In genomic region chr2:8413589-8414135, GRCh38 we compare ENCODE assay signal across 1 cellular context.
TF ChIP-seq lines count a peak whose summit lies in the region.

No MANE protein-coding gene starts in this region.

TF ChIP-seq in SK-N-SH, 30 proteins besides CTCF, POLR2A, EP300 and RAD21 (continued from another document):
- TF ChIP-seq, protein P1, sequence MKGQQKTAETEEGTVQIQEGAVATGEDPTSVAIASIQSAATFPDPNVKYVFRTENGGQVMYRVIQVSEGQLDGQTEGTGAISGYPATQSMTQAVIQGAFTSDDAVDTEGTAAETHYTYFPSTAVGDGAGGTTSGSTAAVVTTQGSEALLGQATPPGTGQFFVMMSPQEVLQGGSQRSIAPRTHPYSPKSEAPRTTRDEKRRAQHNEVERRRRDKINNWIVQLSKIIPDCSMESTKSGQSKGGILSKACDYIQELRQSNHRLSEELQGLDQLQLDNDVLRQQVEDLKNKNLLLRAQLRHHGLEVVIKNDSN (IDR thresholded peaks at IDR 0.05; ENCODE audit: borderline replicate concordance, low read depth): no peak
- no peak for TF ChIP-seq TEAD4 (IDR thresholded peaks at IDR 0.05; ENCODE audit: borderline replicate concordance, insufficient read depth)
- TF ChIP-seq USF2 (IDR thresholded peaks at IDR 0.05; ENCODE audit: borderline replicate concordance, low read depth, low read length): no peak
- TF ChIP-seq, protein P2, sequence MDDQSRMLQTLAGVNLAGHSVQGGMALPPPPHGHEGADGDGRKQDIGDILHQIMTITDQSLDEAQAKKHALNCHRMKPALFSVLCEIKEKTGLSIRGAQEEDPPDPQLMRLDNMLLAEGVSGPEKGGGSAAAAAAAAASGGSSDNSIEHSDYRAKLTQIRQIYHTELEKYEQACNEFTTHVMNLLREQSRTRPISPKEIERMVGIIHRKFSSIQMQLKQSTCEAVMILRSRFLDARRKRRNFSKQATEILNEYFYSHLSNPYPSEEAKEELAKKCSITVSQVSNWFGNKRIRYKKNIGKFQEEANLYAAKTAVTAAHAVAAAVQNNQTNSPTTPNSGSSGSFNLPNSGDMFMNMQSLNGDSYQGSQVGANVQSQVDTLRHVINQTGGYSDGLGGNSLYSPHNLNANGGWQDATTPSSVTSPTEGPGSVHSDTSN (IDR thresholded peaks at IDR 0.05): no peak
- no peak for TF ChIP-seq MEF2A (IDR thresholded peaks at IDR 0.05; ENCODE audit: borderline replicate concordance, low read depth)
- TF ChIP-seq JUND (IDR thresholded peaks at IDR 0.05): no peak
- TF ChIP-seq RFX5 (IDR thresholded peaks at IDR 0.05; ENCODE audit: low read length): no peak
